In genomic region chr16:12543700-12544476, GRCh38 we compare ENCODE assay signal across 2 cellular contexts.
TF ChIP-seq lines count a peak whose summit lies in the region.

No MANE protein-coding gene starts in this region.

TF ChIP-seq in GM12891, 5 proteins besides CTCF, POLR2A, EP300 and RAD21 (continued from another document):
- TF ChIP-seq POLR2AphosphoS5 (IDR thresholded peaks at IDR 0.05; ENCODE audit: low read depth, low read length) (no peak; the same call in 1 of the 2 replicates), TAF1 (IDR thresholded peaks at IDR 0.05; ENCODE audit: low read depth, low read length) (peak; percentile 57; the same call in 1 of the 2 replicates), POU2F2 (IDR thresholded peaks at IDR 0.05; ENCODE audit: low read depth, low read length) (no peak), PAX5 (IDR thresholded peaks at IDR 0.05; ENCODE audit: insufficient read depth, low read length, severe bottlenecking) (no peak)

TF ChIP-seq in H1, 55 proteins besides CTCF, POLR2A, EP300 and RAD21 (continued from another document):
- TF ChIP-seq CHD7 (IDR thresholded peaks at IDR 0.05; ENCODE audit: insufficient replicate concordance, low read length): no peak
- no peak for TF ChIP-seq BCL11A (IDR thresholded peaks at IDR 0.05; ENCODE audit: low read depth in 2 of 2, low read length in 2 of 2)
- TF ChIP-seq RNF2 (IDR thresholded peaks at IDR 0.05; ENCODE audit: borderline replicate concordance, low read depth, low read length, missing control alignments, poor library complexity, severe bottlenecking): no peak
- TF ChIP-seq POLR2AphosphoS5 (IDR thresholded peaks at IDR 0.05; ENCODE audit: low read depth, low read length): no peak
- no peak for TF ChIP-seq BRCA1 (IDR thresholded peaks at IDR 0.05; ENCODE audit: low read depth, low read length)
- TF ChIP-seq SP4 (IDR thresholded peaks at IDR 0.05; ENCODE audit: low read length): no peak
- no peak for TF ChIP-seq EGR1 (IDR thresholded peaks at IDR 0.05; ENCODE audit: borderline replicate concordance, low read depth, low read length)
- TF ChIP-seq CHD1 (IDR thresholded peaks at IDR 0.05; ENCODE audit: low read depth, low read length): no peak
- TF ChIP-seq CHD2 (IDR thresholded peaks at IDR 0.05; ENCODE audit: low read length): no peak
- TF ChIP-seq TAF7 (optimal IDR thresholded peaks at IDR 0.05; ENCODE audit: borderline replicate concordance, low read depth, low read length): no peak
- no peak for TF ChIP-seq ZNF274 (IDR thresholded peaks at IDR 0.05; ENCODE audit: borderline replicate concordance, extremely low read depth, low read length)
- no peak for TF ChIP-seq TEAD4 (IDR thresholded peaks at IDR 0.05; ENCODE audit: low read depth, low read length)
- TF ChIP-seq JUN (IDR thresholded peaks at IDR 0.05; ENCODE audit: low read depth, low read length): no peak
- TF ChIP-seq CBX5 (IDR thresholded peaks at IDR 0.05; ENCODE audit: low read depth, low read length): no peak
- TF ChIP-seq TCF12 (IDR thresholded peaks at IDR 0.05; ENCODE audit: low read depth, low read length): no peak
- TF ChIP-seq EZH2 (IDR thresholded peaks at IDR 0.05; ENCODE audit: low read depth, low read length, severe bottlenecking): no peak
- no peak for TF ChIP-seq KDM1A (IDR thresholded peaks at IDR 0.05; ENCODE audit: borderline replicate concordance, low read length)
- TF ChIP-seq RFX5 (IDR thresholded peaks at IDR 0.05; ENCODE audit: borderline replicate concordance, low read depth, low read length): no peak
